14 cellular contexts compared by ENCODE assay signal in the genomic region with DNA sequence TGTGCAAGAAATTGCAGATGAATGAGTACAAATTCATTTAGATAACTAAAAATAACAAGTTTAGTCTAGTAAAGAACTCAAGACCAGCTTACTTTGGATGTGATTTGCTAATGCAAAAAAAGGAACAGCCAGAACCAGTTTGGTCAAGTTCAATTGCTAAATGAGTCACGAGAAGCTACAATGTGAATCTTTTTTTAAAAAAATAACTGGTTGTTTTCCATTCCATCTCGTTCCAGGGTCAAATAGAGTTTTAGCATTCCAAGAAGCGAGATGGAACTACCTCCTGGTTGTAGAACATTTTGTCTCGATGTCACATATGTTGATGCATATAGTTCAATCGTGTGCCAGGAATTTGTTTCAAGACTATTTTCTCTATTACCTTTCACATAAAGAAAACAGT.
DNase-seq lines count a peak whose midpoint lies in the region; ATAC-seq and TF ChIP-seq lines count a peak whose summit lies in the region.
"Had no signal": no experiment of that assay in that cellular context is flagged by ENCODE, and none has a peak within 500 bp of the region (broad histone marks: within the 10 kb centered on the region; RNA-seq: fewer than 3 reads in every experiment).

No MANE protein-coding gene starts in this region.

- H3K4me1 Mint-ChIP-seq in osteocyte (ENCODE audit: unreplicated experiment) (peaks cover 40% of the 10 kb centered on the region), WTC11 (no peaks in the 10 kb centered on the region)
- H3K4me1 Mint-ChIP-seq: stimulated activated naive CD8-positive, alpha-beta T cell treated with anti-CD3 and anti-CD28 coated beads, Interleukin-15, amount 100 ng/mL, for 72 hours had no signal

- H3K27me3 Mint-ChIP-seq in osteocyte (ENCODE audit: unreplicated experiment) (no peaks in the 10 kb centered on the region), WTC11 (ENCODE audit: low read depth) (no peaks in the 10 kb centered on the region)
- H3K27me3 Mint-ChIP-seq: stimulated activated naive CD8-positive, alpha-beta T cell treated with anti-CD3 and anti-CD28 coated beads, Interleukin-15, amount 100 ng/mL, for 72 hours had no signal

- DNase-seq in EH (ENCODE audit: low read depth) (peak; percentile 51), RWPE1 (ENCODE audit: low spot score) (peak; percentile 64), esophagus squamous epithelium (lab: John Stamatoyannopoulos, UW) (no peak), osteocyte (ENCODE audit: extremely low spot score, unreplicated experiment) (no peak), WTC11 (ENCODE audit: low spot score) (no peak), upper lobe of right lung (no peak)
- DNase-seq: activated naive CD4-positive, alpha-beta T cell treated with anti-CD3 and anti-CD28 coated beads, Interleukin-2, amount 50 U/mL, for 16 hours; lower lobe of right lung; NCI-H1417; NCI-H446; stimulated activated naive CD8-positive, alpha-beta T cell treated with anti-CD3 and anti-CD28 coated beads, Interleukin-15, amount 100 ng/mL, for 72 hours had no signal

- peaks cover 22% of the 10 kb centered on the region for H3K9me3 Mint-ChIP-seq in osteocyte (ENCODE audit: unreplicated experiment)
- H3K9me3 Mint-ChIP-seq in WTC11: peaks cover 16% of the 10 kb centered on the region
- H3K9me3 Mint-ChIP-seq: stimulated activated naive CD8-positive, alpha-beta T cell treated with anti-CD3 and anti-CD28 coated beads, Interleukin-15, amount 100 ng/mL, for 72 hours had no signal

- H3K4me1 ChIP-seq in esophagus squamous epithelium (peaks cover 0 to 28% (median 0%) of the 10 kb centered on the region in 3 donors), upper lobe of right lung (no peaks in the 10 kb centered on the region)
- H3K4me1 ChIP-seq: lower lobe of right lung had no signal

- TF ChIP-seq CTCF in RWPE1 (conservative IDR thresholded peaks at IDR 0.05; ENCODE audit: low read depth) (no peak), esophagus squamous epithelium (IDR thresholded peaks at IDR 0.05) (no peak), osteocyte (IDR thresholded peaks at IDR 0.05) (no peak), WTC11 (IDR thresholded peaks at IDR 0.05) (no peak), upper lobe of right lung (IDR thresholded peaks at IDR 0.05) (no peak)

- 27 to 35% methylated on average over 5 of the region's 5 CpGs for WGBS in esophagus squamous epithelium, 2 donors

- H3K27ac ChIP-seq in RWPE1: no peak overlapping the region
- H3K27ac ChIP-seq in esophagus squamous epithelium: peak overlapping the region in 3 of 4 donors; percentile 52 to 80 (median 80)
- H3K27ac ChIP-seq in upper lobe of right lung: no peak overlapping the region
- H3K27ac ChIP-seq: lower lobe of right lung had no signal

- H3K27me3 ChIP-seq in esophagus squamous epithelium (no peaks in the 10 kb centered on the region), upper lobe of right lung (no peaks in the 10 kb centered on the region)

- intact Hi-C loops in esophagus squamous epithelium (cut with DNase I): no loop called here
- intact Hi-C loops in upper lobe of right lung (cut with DNase I): no loop called here

- H3K9me3 ChIP-seq in esophagus squamous epithelium (no peaks in the 10 kb centered on the region), upper lobe of right lung (no peaks in the 10 kb centered on the region)
- H3K9me3 ChIP-seq: lower lobe of right lung had no signal

- H3K4me3 ChIP-seq in esophagus squamous epithelium: no peak overlapping the region
- no peak overlapping the region for H3K4me3 ChIP-seq in upper lobe of right lung
- H3K4me3 ChIP-seq: lower lobe of right lung had no signal

- H3K36me3 ChIP-seq in esophagus squamous epithelium (no peaks in the 10 kb centered on the region), upper lobe of right lung (no peaks in the 10 kb centered on the region)
- H3K36me3 ChIP-seq: lower lobe of right lung had no signal

- no peaks in the 10 kb centered on the region for H3K36me3 Mint-ChIP-seq in osteocyte (ENCODE audit: unreplicated experiment)
- peaks cover 4% of the 10 kb centered on the region for H3K36me3 Mint-ChIP-seq in WTC11

- CTCF ChIA-PET in RWPE1 (lab: Yijun Ruan, JAX): no interaction called here
- CTCF ChIA-PET in WTC11 (lab: Charles Lee): no interaction called here

- ATAC-seq in HG03108 (IDR thresholded peaks at IDR 0.05; ENCODE audit: unreplicated experiment): no peak
- no peak for ATAC-seq in WTC11
- ATAC-seq in HG02981 (IDR thresholded peaks at IDR 0.05; ENCODE audit: unreplicated experiment): no peak
- no peak for ATAC-seq in upper lobe of right lung
- ATAC-seq: lower lobe of right lung; Panc1; stimulated activated naive CD8-positive, alpha-beta T cell treated with anti-CD3 and anti-CD28 coated beads, Interleukin-15, amount 100 ng/mL, for 72 hours had no signal

- POLR2A ChIA-PET in RWPE1 (lab: Yijun Ruan, JAX; ENCODE audit: low non-redundant PET): no interaction called here
- POLR2A ChIA-PET in WTC11 (lab: Charles Lee): no interaction called here

- H3K4me3 Mint-ChIP-seq in osteocyte (ENCODE audit: unreplicated experiment) (peak overlapping the region; percentile 20), WTC11 (no peak overlapping the region)
- H3K4me3 Mint-ChIP-seq: stimulated activated naive CD8-positive, alpha-beta T cell treated with anti-CD3 and anti-CD28 coated beads, Interleukin-15, amount 100 ng/mL, for 72 hours had no signal

- TF ChIP-seq POLR2A in esophagus squamous epithelium (IDR thresholded peaks at IDR 0.05): no peak

- H3K27ac Mint-ChIP-seq in osteocyte (ENCODE audit: unreplicated experiment) (peak overlapping the region; percentile 96), WTC11 (no peak overlapping the region)
- H3K27ac Mint-ChIP-seq: stimulated activated naive CD8-positive, alpha-beta T cell treated with anti-CD3 and anti-CD28 coated beads, Interleukin-15, amount 100 ng/mL, for 72 hours had no signal

TF ChIP-seq in WTC11, 78 proteins besides CTCF, POLR2A, EP300 and RAD21:
- no peak for TF ChIP-seq SMAD3 (CRISPR knock-in tag; IDR thresholded peaks at IDR 0.05; ENCODE audit: borderline replicate concordance)
- TF ChIP-seq SP1 (CRISPR knock-in tag; conservative IDR thresholded peaks at IDR 0.05): no peak
- TF ChIP-seq E2F5 (CRISPR knock-in tag; IDR thresholded peaks at IDR 0.05): no peak
- TF ChIP-seq ZNF396 (CRISPR knock-in tag; IDR thresholded peaks at IDR 0.05; ENCODE audit: borderline replicate concordance): no peak
- no peak for TF ChIP-seq NFATC4 (CRISPR knock-in tag; IDR thresholded peaks at IDR 0.05)
- TF ChIP-seq GABPB1 (CRISPR knock-in tag; IDR thresholded peaks at IDR 0.05): no peak
- no peak for TF ChIP-seq FOXK1 (CRISPR knock-in tag; IDR thresholded peaks at IDR 0.05)
- no peak for TF ChIP-seq GTF2I (CRISPR knock-in tag; conservative IDR thresholded peaks at IDR 0.05)
- TF ChIP-seq OVOL2 (CRISPR knock-in tag; IDR thresholded peaks at IDR 0.05; ENCODE audit: borderline replicate concordance): no peak
- no peak for TF ChIP-seq ZNF425 (CRISPR knock-in tag; conservative IDR thresholded peaks at IDR 0.05)
- no peak for TF ChIP-seq SMAD4 (CRISPR knock-in tag; IDR thresholded peaks at IDR 0.05)

Comparison
In these comparisons a context has a peak if more than half of its experiments do, and no peak if none do; other contexts are left out.
1. DNase-seq: peak in EH (single experiment) and RWPE1 (single experiment); none in esophagus squamous epithelium (single experiment), osteocyte (single experiment), WTC11 (single experiment) and upper lobe of right lung (single experiment).
2. H3K27ac ChIP-seq: peak in esophagus squamous epithelium (3 of 4); none in RWPE1 (single experiment) and upper lobe of right lung (single experiment).